Comparison of ENCODE assay signal across 18 cellular contexts in genomic region chr7:11758627-11759111, GRCh38.
DNase-seq lines count a peak whose midpoint lies in the region; ATAC-seq and TF ChIP-seq lines count a peak whose summit lies in the region.
"Had no signal": no experiment of that assay in that cellular context is flagged by ENCODE, and none has a peak within 500 bp of the region (broad histone marks: within the 10 kb centered on the region; RNA-seq: fewer than 3 reads in every experiment).

No MANE protein-coding gene starts in this region.

- no peaks in the 10 kb centered on the region for H3K79me2 ChIP-seq in osteoblast (ENCODE audit: insufficient read depth, low read length)

- no peaks in the 10 kb centered on the region for H3K27me3 Mint-ChIP-seq in Calu3 (ENCODE audit: unreplicated experiment)
- H3K27me3 Mint-ChIP-seq: CD8-positive, alpha-beta memory T cell had no signal

- CTCF ChIA-PET in Calu3 (lab: Charles Lee): no interaction called here

- no TSS peak for BruUV-seq in Calu3 (replicated peaks; lab: Mats Ljungman, UMichigan)

- H3K27me3 ChIP-seq in BE2C (no peaks in the 10 kb centered on the region), osteoblast (ENCODE audit: insufficient read depth, low read length) (no peaks in the 10 kb centered on the region)

- H3K4me3 ChIP-seq in BE2C (ENCODE audit: low read depth, low read length) (peak overlapping the region; percentile 21), astrocyte of the spinal cord (ENCODE audit: low read depth, low read length) (no peak overlapping the region), fibroblast of villous mesenchyme (ENCODE audit: low read depth, low read length) (no peak overlapping the region), osteoblast (ENCODE audit: insufficient read depth, low read length) (no peak overlapping the region)

- H3K4me1 Mint-ChIP-seq in Calu3 (ENCODE audit: low read depth, unreplicated experiment): no peaks in the 10 kb centered on the region
- H3K4me1 Mint-ChIP-seq: CD8-positive, alpha-beta memory T cell had no signal

- intact Hi-C loops in Calu3 (cut with micrococcal nuclease; ENCODE audit: unreplicated experiment): no loop called here

- H3K27ac ChIP-seq in osteoblast (ENCODE audit: low read depth, low read length): no peak overlapping the region

- no peaks in the 10 kb centered on the region for H4K20me1 ChIP-seq in osteoblast (ENCODE audit: insufficient read depth, low read length)

- H3K9me3 ChIP-seq in BE2C: no peaks in the 10 kb centered on the region
- H3K9me3 ChIP-seq in osteoblast (ENCODE audit: low read depth, low read length): no peaks in the 10 kb centered on the region

- H3K36me3 Mint-ChIP-seq in Calu3 (ENCODE audit: insufficient read depth, unreplicated experiment): no peaks in the 10 kb centered on the region
- H3K36me3 Mint-ChIP-seq: CD8-positive, alpha-beta memory T cell had no signal

- in situ Hi-C loops in astrocyte of the spinal cord (cut with HindIII; ENCODE audit: low sequenced_read_pairs): no loop called here

- no peak overlapping the region for H3K4me3 Mint-ChIP-seq in Calu3 (ENCODE audit: low read depth, unreplicated experiment)
- H3K4me3 Mint-ChIP-seq: CD8-positive, alpha-beta memory T cell had no signal

- DNase-seq in BE2C (peak; percentile 39), NCI-H69 (lab: John Stamatoyannopoulos, UW) (peak; percentile 72), astrocyte of the spinal cord (ENCODE audit: low read depth, low spot score) (peak; percentile 20), fibroblast of villous mesenchyme (ENCODE audit: low read depth) (peak; percentile 51), osteoblast (ENCODE audit: insufficient read length, low spot score, missing footprints) (no peak), Calu3 (no peak), superior temporal gyrus (ENCODE audit: extremely low spot score) (no peak)
- DNase-seq: C1 segment of cervical spinal cord; CD8-positive, alpha-beta memory T cell; DMS79 treated with DMSO at 0.1 percent for 48 hours; H7; Kasumi-1; MM.1S; NCI-H1092; NCI-H1436 treated with DMSO at 0.1 percent for 48 hours; NCI-H2029 had no signal

- ATAC-seq in GM21825 (IDR thresholded peaks at IDR 0.05; ENCODE audit: unreplicated experiment): no peak
- ATAC-seq: Right ventricle myocardium inferior had no signal

- H3K4me1 ChIP-seq in BE2C: peaks cover 29% of the 10 kb centered on the region
- no peaks in the 10 kb centered on the region for H3K4me1 ChIP-seq in osteoblast (ENCODE audit: insufficient read depth, low read length)

- TF ChIP-seq CTCF in BE2C (IDR thresholded peaks at IDR 0.05; ENCODE audit: low read depth, low read length): no peak
- TF ChIP-seq CTCF in astrocyte of the spinal cord (IDR thresholded peaks at IDR 0.05; ENCODE audit: low read depth, low read length): no peak
- TF ChIP-seq CTCF in fibroblast of villous mesenchyme (IDR thresholded peaks at IDR 0.05; ENCODE audit: insufficient read depth, low read depth, low read length): no peak
- TF ChIP-seq CTCF in osteoblast (IDR thresholded peaks at IDR 0.05; ENCODE audit: extremely low read depth, low read depth, low read length): no peak
- TF ChIP-seq CTCF in Calu3 (IDR thresholded peaks at IDR 0.05; ENCODE audit: unreplicated experiment): no peak

- H3K9me3 Mint-ChIP-seq in Calu3 (ENCODE audit: low read depth, unreplicated experiment): no peaks in the 10 kb centered on the region
- H3K9me3 Mint-ChIP-seq: CD8-positive, alpha-beta memory T cell had no signal

- H3K36me3 ChIP-seq in BE2C (no peaks in the 10 kb centered on the region), osteoblast (ENCODE audit: insufficient read depth, low read length) (no peaks in the 10 kb centered on the region)

- no peak overlapping the region for H3K27ac Mint-ChIP-seq in Calu3 (ENCODE audit: unreplicated experiment)
- H3K27ac Mint-ChIP-seq: CD8-positive, alpha-beta memory T cell had no signal

- no peak overlapping the region for H3K4me2 ChIP-seq in osteoblast (ENCODE audit: insufficient read depth, low read length)

- H2AFZ ChIP-seq in osteoblast (ENCODE audit: low read length): no peak overlapping the region

Comparison
In these comparisons a context has a peak if more than half of its experiments do, and no peak if none do; other contexts are left out.
1. DNase-seq: peak in BE2C (single experiment), NCI-H69 (single experiment), astrocyte of the spinal cord (single experiment) and fibroblast of villous mesenchyme (single experiment); none in osteoblast (single experiment), Calu3 (single experiment) and superior temporal gyrus (single experiment).